In genomic region chr10:103916901-103917300, GRCh38 we compare ENCODE assay signal across 8 cellular contexts. TPM values are rescaled to one million over a fixed set of nuclear protein-coding genes. Genes with fewer than 3 reads are reported as not detected.
DNase-seq lines count a peak whose midpoint lies in the region; ATAC-seq and TF ChIP-seq lines count a peak whose summit lies in the region.

No MANE protein-coding gene starts in this region.

- intact Hi-C loops in prostate gland (cut with DNase I), result no loop called here

- WGBS in esophagus, 2 donors, result 14 to 17% methylated on average over 2 of the region's 2 CpGs
- 31% methylated on average over 2 of the region's 2 CpGs for WGBS in prostate gland

- ATAC-seq in HG02610 (IDR thresholded peaks at IDR 0.05; ENCODE audit: unreplicated experiment), result no peak

- H3K27ac ChIP-seq in RWPE1 (peak overlapping the region; percentile 99), esophagus (ENCODE audit: low read depth in 2 of 2, low read length in 1 of 2) (peak overlapping the region; percentile 98 to 99), prostate gland (peak overlapping the region; percentile 84 to 94)

- H3K9me3 ChIP-seq in ES-I3 (ENCODE audit: control insufficient read depth, insufficient read depth, low read length) (peaks cover 9% of the 10 kb centered on the region; the same call in 1 of the 2 replicates), esophagus (ENCODE audit: control insufficient read depth in 2 of 2, insufficient read depth in 1 of 2, low read depth in 1 of 2, low read length in 1 of 2) (peaks cover 0 to 3% of the 10 kb centered on the region in 2 donors), prostate gland (no peaks in the 10 kb centered on the region)

- no peak for TF ChIP-seq CTCF in RWPE1 (conservative IDR thresholded peaks at IDR 0.05; ENCODE audit: low read depth)
- TF ChIP-seq CTCF in prostate gland (IDR thresholded peaks at IDR 0.05), result no peak

- no peaks in the 10 kb centered on the region for H3K27me3 ChIP-seq in esophagus (ENCODE audit: control insufficient read depth in 1 of 2, insufficient read depth in 2 of 2, low read length in 2 of 2)
- H3K27me3 ChIP-seq in prostate gland (replicated peaks; ENCODE audit: insufficient read depth), result no peaks in the 10 kb centered on the region

- H3K9ac ChIP-seq in ES-I3 (ENCODE audit: low read depth, low read length), result peak overlapping the region; percentile 84; the same call in 1 of the 2 replicates

- H3K4me1 ChIP-seq in ES-I3 (ENCODE audit: insufficient read depth, low read length) (peaks cover 14% of the 10 kb centered on the region), esophagus (ENCODE audit: control insufficient read depth in 2 of 2, insufficient read depth in 2 of 2, low read length in 1 of 2) (no peaks in the 10 kb centered on the region), prostate gland (replicated peaks) (peaks cover 7% of the 10 kb centered on the region)

- POLR2A ChIA-PET in RWPE1 (lab: Yijun Ruan, JAX; ENCODE audit: low non-redundant PET), result interaction anchor here (0.8 kb wide), 1 partner anchor 937 kb away, joined by 6 read pairs; no protein-coding TSS in a partner anchor

- TF ChIP-seq POLR2A in prostate gland (IDR thresholded peaks at IDR 0.05), result no peak

- no peaks in the 10 kb centered on the region for H3K36me3 ChIP-seq in ES-I3 (ENCODE audit: insufficient read depth, low read length)
- H3K36me3 ChIP-seq in esophagus (ENCODE audit: control insufficient read depth in 2 of 2, insufficient read depth in 2 of 2, low read length in 1 of 2), result no peaks in the 10 kb centered on the region
- H3K36me3 ChIP-seq in prostate gland, result no peaks in the 10 kb centered on the region

- CTCF ChIA-PET in RWPE1 (lab: Yijun Ruan, JAX), result interaction anchor here (0.6 to 1.2 kb wide), 2 partner anchors 29 to 49 kb away, joined by 6 to 7 read pairs; no protein-coding TSS in a partner anchor

- DNase-seq in RWPE1 (ENCODE audit: low spot score) (peak; percentile 38), prostate gland (ENCODE audit: low spot score) (no peak), DMS153 treated with DMSO at 0.1 percent for 48 hours (lab: John Stamatoyannopoulos, UW; ENCODE audit: unreplicated experiment) (no peak), NCI-H2196 (lab: John Stamatoyannopoulos, UW; ENCODE audit: unreplicated experiment) (no peak)
- DNase-seq in stimulated activated CD4-positive, alpha-beta T cell treated with anti-CD3 and anti-CD28 coated beads, Interleukin-1b, Interleukin-23, amount 100 ng/mL, for 48 hours, result no peak

- peak overlapping the region; percentile 67 to 73 for H3K4me3 ChIP-seq in esophagus (ENCODE audit: low read depth in 1 of 2, low read length in 2 of 2)
- peak overlapping the region; percentile 56 to 63 for H3K4me3 ChIP-seq in prostate gland

RNA-seq across cellular contexts. Expression of gene STN1, which starts 1.1 kb away (rescaled TPM):
- polyA plus RNA-seq in esophagus, result 10 to 100 TPM; 41.1 to 70.8 TPM
- 10 to 100 TPM; 15.5 to 42.7 TPM for total RNA-seq in prostate gland

RNA-seq across cellular contexts. Expression of gene SLK, which starts 50.0 kb away (rescaled TPM):
- 10 to 100 TPM; 34.6 to 37.3 TPM for polyA plus RNA-seq in esophagus
- total RNA-seq in prostate gland, result 10 to 100 TPM; 30.7 to 55.8 TPM
